1 cellular context compared by ENCODE assay signal in the genomic region with DNA sequence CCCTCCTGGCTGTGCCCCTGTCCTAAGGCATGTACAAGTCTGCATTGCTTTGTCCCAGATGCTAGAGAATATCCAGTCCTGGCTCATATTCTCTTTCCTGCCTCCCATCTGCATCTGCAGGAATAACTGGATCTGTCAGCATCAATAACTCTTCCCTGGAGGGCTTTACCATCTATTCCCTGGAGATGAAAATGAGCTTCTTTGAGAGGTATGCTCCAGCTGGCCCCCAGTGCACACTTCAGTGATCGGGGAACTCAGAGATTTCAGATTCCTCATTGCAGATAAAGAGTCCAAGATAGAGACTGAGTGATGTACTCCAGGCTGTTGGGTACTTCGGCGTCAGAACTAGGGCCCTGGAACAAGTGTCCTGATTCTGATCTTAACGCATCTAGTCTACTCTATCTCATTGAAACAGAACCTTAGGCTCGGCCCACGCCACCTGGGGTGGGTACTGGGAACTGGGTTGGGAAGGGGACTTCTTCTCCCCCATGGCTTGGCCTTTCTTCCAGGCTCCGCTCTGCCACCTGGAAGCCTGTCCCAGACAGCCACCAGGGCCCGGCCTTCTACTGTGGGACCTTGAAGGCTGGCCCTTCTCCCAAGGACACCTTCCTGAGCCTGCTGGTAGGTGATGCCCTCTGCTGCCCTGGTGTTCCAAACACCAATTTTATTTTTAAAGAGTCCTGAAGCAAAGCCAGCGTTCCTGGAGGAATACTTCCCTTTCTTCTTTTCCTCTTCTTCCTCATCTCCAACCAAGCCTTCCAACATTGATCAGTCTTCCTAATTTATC.
TF ChIP-seq lines count a peak whose summit lies in the region.

No MANE protein-coding gene starts in this region.

TF ChIP-seq in HepG2, 621 proteins besides CTCF, POLR2A, EP300 and RAD21:
- TF ChIP-seq BRCA1 (CRISPR knock-in tag; IDR thresholded peaks at IDR 0.05) (no peak), ZNF331 (CRISPR knock-in tag; IDR thresholded peaks at IDR 0.05) (no peak), ZNF121 (CRISPR knock-in tag; IDR thresholded peaks at IDR 0.05) (0 out of 2 replicates have a peak, but pooled peaks have one; percentile 14), SETDB1 (CRISPR knock-in tag; IDR thresholded peaks at IDR 0.05; ENCODE audit: borderline replicate concordance) (no peak)
